In the genomic region with DNA sequence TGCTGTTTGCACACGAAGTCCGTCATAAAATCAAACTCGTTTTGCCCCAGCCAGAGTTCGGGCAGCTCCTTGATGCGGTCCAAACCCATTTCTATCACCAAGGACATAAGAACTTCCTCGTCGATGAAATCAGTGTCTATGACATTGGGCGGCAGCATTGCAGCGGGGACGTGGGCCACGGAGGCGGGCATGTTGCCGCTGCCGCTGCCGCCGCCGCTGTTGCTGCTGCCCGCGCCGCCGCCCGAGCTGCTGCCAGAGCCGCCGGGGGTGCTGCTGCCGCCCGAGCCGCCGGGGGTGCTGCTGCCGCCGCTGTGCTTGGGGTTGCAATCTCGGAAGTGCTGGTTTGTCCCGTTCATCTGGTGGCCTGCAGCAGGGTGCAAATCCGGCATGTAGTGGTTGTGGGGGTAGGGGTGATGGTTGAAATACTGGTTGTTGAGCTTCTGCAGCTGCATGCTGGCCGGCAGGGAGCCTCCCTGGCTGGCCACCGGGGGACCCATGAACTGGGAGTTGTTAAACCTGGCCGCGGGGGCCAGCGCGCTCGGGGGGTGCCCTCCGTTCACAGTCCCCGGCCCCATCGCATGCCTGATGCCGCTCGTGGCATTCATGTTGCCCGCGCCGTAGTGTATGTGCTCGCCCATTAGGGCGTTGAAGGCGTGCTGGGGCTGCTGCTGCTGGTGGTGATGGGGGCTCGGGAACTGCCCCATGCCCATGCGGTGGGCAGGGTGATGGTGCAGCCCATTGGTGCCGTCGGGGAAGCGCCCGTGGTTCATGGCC, we compare ENCODE assay signal across 8 cellular contexts. TPM values are rescaled to one million over a fixed set of nuclear protein-coding genes. Genes with fewer than 3 reads are reported as not detected.
DNase-seq lines count a peak whose midpoint lies in the region; ATAC-seq and TF ChIP-seq lines count a peak whose summit lies in the region.

No MANE protein-coding gene starts in this region.

- TF ChIP-seq CTCF in AG04449 (IDR thresholded peaks at IDR 0.05; ENCODE audit: insufficient read depth, low read length, missing control alignments) = peak; percentile 2
- TF ChIP-seq CTCF in OCI-LY1 (IDR thresholded peaks at IDR 0.05; ENCODE audit: low read length) = peak; percentile 40
- TF ChIP-seq CTCF in fibroblast of lung (conservative IDR thresholded peaks at IDR 0.05 in 1 of 2, IDR thresholded peaks at IDR 0.05 in 1 of 2; ENCODE audit: low read depth in 1 of 2, low read length in 2 of 2) = peak in 1 of 2 donors; percentile 22
- no peak for TF ChIP-seq CTCF in nephron progenitor cell (IDR thresholded peaks at IDR 0.05)

- H3K36me3 ChIP-seq in OCI-LY1 (ENCODE audit: insufficient read depth, low read length) (peaks cover 8% of the 10 kb centered on the region; the same call in 1 of the 2 replicates), fibroblast of lung (ENCODE audit: control insufficient read depth, insufficient read depth, low read length) (peaks cover 13% of the 10 kb centered on the region)

- H3K4me3 Mint-ChIP-seq in nephron progenitor cell = peak overlapping the region; percentile 96
- peak overlapping the region; percentile 92 to 96 for H3K4me3 Mint-ChIP-seq in stimulated activated naive CD8-positive, alpha-beta T cell treated with anti-CD3 and anti-CD28 coated beads, Interleukin-15, amount 100 ng/mL, for 72 hours

- H3K9me3 ChIP-seq in OCI-LY1 (ENCODE audit: low read length) = no peaks in the 10 kb centered on the region
- no peaks in the 10 kb centered on the region for H3K9me3 ChIP-seq in fibroblast of lung (ENCODE audit: control insufficient read depth, insufficient read depth, low read depth, low read length)

- H3K4me2 ChIP-seq in OCI-LY1 (ENCODE audit: low read length) (peak overlapping the region; percentile 89), fibroblast of lung (ENCODE audit: extremely low read depth, insufficient read depth, low read length) (peak overlapping the region; percentile 9)

- H4K20me1 ChIP-seq in OCI-LY1 (ENCODE audit: insufficient read depth, low read length) = no peaks in the 10 kb centered on the region
- H4K20me1 ChIP-seq in fibroblast of lung (ENCODE audit: control insufficient read depth, extremely low read depth, insufficient read depth, low read length) = peaks cover 3% of the 10 kb centered on the region

- H3K27me3 ChIP-seq in OCI-LY1 (ENCODE audit: insufficient read depth, low read length) (no peaks in the 10 kb centered on the region), fibroblast of lung (ENCODE audit: control insufficient read depth, insufficient read depth, low read length) (no peaks in the 10 kb centered on the region)

- H2AFZ ChIP-seq in OCI-LY1 (ENCODE audit: low read length) = no peak overlapping the region
- H2AFZ ChIP-seq in fibroblast of lung (ENCODE audit: low read length) = no peak overlapping the region

- H3K9me2 ChIP-seq in OCI-LY1 (ENCODE audit: low read depth, low read length) = no peaks in the 10 kb centered on the region

- H3K9ac ChIP-seq in OCI-LY1 (ENCODE audit: low read length) (peak overlapping the region; percentile 86), fibroblast of lung (ENCODE audit: insufficient read depth, low read length) (peak overlapping the region; percentile 94)

- DNase-seq in AG04449 (ENCODE audit: low read depth, low spot score) (no peak), activated T-helper 1 cell treated with Interleukin-2 at 50 U/mL for 16 hours (ENCODE audit: low read depth) (peak; percentile 66), fibroblast of lung (ENCODE audit: low read depth in 2 of 2) (peak; percentile 53 to 57), nephron progenitor cell (peak; percentile 55)
- peak; percentile 85 to 88 for DNase-seq in stimulated activated naive CD8-positive, alpha-beta T cell treated with anti-CD3 and anti-CD28 coated beads, Interleukin-15, amount 100 ng/mL, for 72 hours

- H3K4me3 ChIP-seq in AG04449 (ENCODE audit: low read depth, low read length) (peak overlapping the region; percentile 93), OCI-LY1 (ENCODE audit: low read depth, low read length, poor library complexity, severe bottlenecking) (peak overlapping the region; percentile 94), fibroblast of lung (replicated peaks in 1 of 4; ENCODE audit: control extremely low read depth in 1 of 4, insufficient read depth in 1 of 4, low read depth in 3 of 4, low read length in 4 of 4) (peak overlapping the region; percentile 66 to 99 (median 88))

- CTCF ChIA-PET in AG04449 (lab: Yijun Ruan, JAX) = interaction anchor here (0.7 to 1.1 kb wide), 2 partner anchors 34 to 381 kb away, joined by 3 to 5 read pairs; no protein-coding TSS in a partner anchor

- H3K4me1 ChIP-seq in OCI-LY1 (ENCODE audit: insufficient read depth, low read length, severe bottlenecking) = peaks cover 32% of the 10 kb centered on the region
- H3K4me1 ChIP-seq in fibroblast of lung (ENCODE audit: control insufficient read depth, extremely low read depth, insufficient read depth, low read length) = no peaks in the 10 kb centered on the region

- H3K36me3 Mint-ChIP-seq in nephron progenitor cell (ENCODE audit: low read depth) = peaks cover 46% of the 10 kb centered on the region

- POLR2A ChIA-PET in AG04449 (lab: Yijun Ruan, JAX) = interaction anchor here (0.6 to 4.1 kb wide), 56 partner anchors 9 to 1165 kb away, joined by 3 to 54 read pairs (median 8); no protein-coding TSS in a partner anchor

- peaks cover 60% of the 10 kb centered on the region for H3K4me1 Mint-ChIP-seq in nephron progenitor cell
- H3K4me1 Mint-ChIP-seq in stimulated activated naive CD8-positive, alpha-beta T cell treated with anti-CD3 and anti-CD28 coated beads, Interleukin-15, amount 100 ng/mL, for 72 hours = peaks cover 36% of the 10 kb centered on the region

- H3K27me3 Mint-ChIP-seq in nephron progenitor cell (ENCODE audit: low read depth, poor library complexity) = peaks cover 9% of the 10 kb centered on the region
- no peaks in the 10 kb centered on the region for H3K27me3 Mint-ChIP-seq in stimulated activated naive CD8-positive, alpha-beta T cell treated with anti-CD3 and anti-CD28 coated beads, Interleukin-15, amount 100 ng/mL, for 72 hours

- peak overlapping the region; percentile 95 for H3K27ac ChIP-seq in OCI-LY1 (ENCODE audit: low read depth, low read length, poor library complexity, severe bottlenecking)
- peak overlapping the region; percentile 91 for H3K27ac ChIP-seq in fibroblast of lung (ENCODE audit: insufficient read depth, low read length)

- H3K79me2 ChIP-seq in OCI-LY1 (ENCODE audit: insufficient read depth, low read length) (no peaks in the 10 kb centered on the region), fibroblast of lung (ENCODE audit: control insufficient read depth, insufficient read depth, low read length) (peaks cover 35% of the 10 kb centered on the region)

- H3K27ac Mint-ChIP-seq in nephron progenitor cell = peak overlapping the region; percentile 98
- H3K27ac Mint-ChIP-seq in stimulated activated naive CD8-positive, alpha-beta T cell treated with anti-CD3 and anti-CD28 coated beads, Interleukin-15, amount 100 ng/mL, for 72 hours = peak overlapping the region; percentile 99

- peaks cover 4% of the 10 kb centered on the region for H3K9me3 Mint-ChIP-seq in nephron progenitor cell
- H3K9me3 Mint-ChIP-seq in stimulated activated naive CD8-positive, alpha-beta T cell treated with anti-CD3 and anti-CD28 coated beads, Interleukin-15, amount 100 ng/mL, for 72 hours = no peaks in the 10 kb centered on the region

- ATAC-seq in GM18858 (IDR thresholded peaks at IDR 0.05; ENCODE audit: unreplicated experiment) = peak; percentile 18
- peak; percentile 30 for ATAC-seq in HG03139 (IDR thresholded peaks at IDR 0.05; ENCODE audit: unreplicated experiment)
- ATAC-seq in stimulated activated naive CD8-positive, alpha-beta T cell treated with anti-CD3 and anti-CD28 coated beads, Interleukin-15, amount 100 ng/mL, for 72 hours = peak; percentile 59

- H3F3A ChIP-seq in OCI-LY1 (ENCODE audit: insufficient read depth, low read length) = no peaks in the 10 kb centered on the region

RNA-seq across cellular contexts. Expression of a gene that starts 1.1 kb away (rescaled TPM):
- 94.8 and 139 TPM in 2 replicates for total RNA-seq in fibroblast of lung
- polyA plus RNA-seq in fibroblast of lung = 230 and 370 TPM in 2 replicates
- polyA plus RNA-seq in fibroblast of lung (2012) = 293 and 445 TPM in 2 replicates
- 64.5 and 110 TPM in 2 replicates for polyA minus RNA-seq in fibroblast of lung (ENCODE audit: low replicate concordance)
